1 cellular context compared by ENCODE assay signal in genomic region chr6:32105433-32105832, GRCh38.
A peak's percentile ranks its signal among the peaks of the same experiment; 100 is the strongest.
TF ChIP-seq lines count a peak whose summit lies in the region.

No MANE protein-coding gene starts in this region.

TF ChIP-seq in GM12878, 131 proteins besides CTCF, POLR2A, EP300 and RAD21:
- TF ChIP-seq, protein P1, sequence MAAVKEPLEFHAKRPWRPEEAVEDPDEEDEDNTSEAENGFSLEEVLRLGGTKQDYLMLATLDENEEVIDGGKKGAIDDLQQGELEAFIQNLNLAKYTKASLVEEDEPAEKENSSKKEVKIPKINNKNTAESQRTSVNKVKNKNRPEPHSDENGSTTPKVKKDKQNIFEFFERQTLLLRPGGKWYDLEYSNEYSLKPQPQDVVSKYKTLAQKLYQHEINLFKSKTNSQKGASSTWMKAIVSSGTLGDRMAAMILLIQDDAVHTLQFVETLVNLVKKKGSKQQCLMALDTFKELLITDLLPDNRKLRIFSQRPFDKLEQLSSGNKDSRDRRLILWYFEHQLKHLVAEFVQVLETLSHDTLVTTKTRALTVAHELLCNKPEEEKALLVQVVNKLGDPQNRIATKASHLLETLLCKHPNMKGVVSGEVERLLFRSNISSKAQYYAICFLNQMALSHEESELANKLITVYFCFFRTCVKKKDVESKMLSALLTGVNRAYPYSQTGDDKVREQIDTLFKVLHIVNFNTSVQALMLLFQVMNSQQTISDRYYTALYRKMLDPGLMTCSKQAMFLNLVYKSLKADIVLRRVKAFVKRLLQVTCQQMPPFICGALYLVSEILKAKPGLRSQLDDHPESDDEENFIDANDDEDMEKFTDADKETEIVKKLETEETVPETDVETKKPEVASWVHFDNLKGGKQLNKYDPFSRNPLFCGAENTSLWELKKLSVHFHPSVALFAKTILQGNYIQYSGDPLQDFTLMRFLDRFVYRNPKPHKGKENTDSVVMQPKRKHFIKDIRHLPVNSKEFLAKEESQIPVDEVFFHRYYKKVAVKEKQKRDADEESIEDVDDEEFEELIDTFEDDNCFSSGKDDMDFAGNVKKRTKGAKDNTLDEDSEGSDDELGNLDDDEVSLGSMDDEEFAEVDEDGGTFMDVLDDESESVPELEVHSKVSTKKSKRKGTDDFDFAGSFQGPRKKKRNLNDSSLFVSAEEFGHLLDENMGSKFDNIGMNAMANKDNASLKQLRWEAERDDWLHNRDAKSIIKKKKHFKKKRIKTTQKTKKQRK (IDR thresholded peaks at IDR 0.05; ENCODE audit: low read depth, low read length), result no peak
- no peak for TF ChIP-seq SREBF2 (IDR thresholded peaks at IDR 0.05; ENCODE audit: low read length)
- TF ChIP-seq E2F8 (IDR thresholded peaks at IDR 0.05; ENCODE audit: low read depth, partially characterized antibody), result no peak
- TF ChIP-seq JUND (IDR thresholded peaks at IDR 0.05; ENCODE audit: low read depth, low read length), result no peak
- no peak for TF ChIP-seq EED (IDR thresholded peaks at IDR 0.05; ENCODE audit: low read depth)
- TF ChIP-seq, protein P2, sequence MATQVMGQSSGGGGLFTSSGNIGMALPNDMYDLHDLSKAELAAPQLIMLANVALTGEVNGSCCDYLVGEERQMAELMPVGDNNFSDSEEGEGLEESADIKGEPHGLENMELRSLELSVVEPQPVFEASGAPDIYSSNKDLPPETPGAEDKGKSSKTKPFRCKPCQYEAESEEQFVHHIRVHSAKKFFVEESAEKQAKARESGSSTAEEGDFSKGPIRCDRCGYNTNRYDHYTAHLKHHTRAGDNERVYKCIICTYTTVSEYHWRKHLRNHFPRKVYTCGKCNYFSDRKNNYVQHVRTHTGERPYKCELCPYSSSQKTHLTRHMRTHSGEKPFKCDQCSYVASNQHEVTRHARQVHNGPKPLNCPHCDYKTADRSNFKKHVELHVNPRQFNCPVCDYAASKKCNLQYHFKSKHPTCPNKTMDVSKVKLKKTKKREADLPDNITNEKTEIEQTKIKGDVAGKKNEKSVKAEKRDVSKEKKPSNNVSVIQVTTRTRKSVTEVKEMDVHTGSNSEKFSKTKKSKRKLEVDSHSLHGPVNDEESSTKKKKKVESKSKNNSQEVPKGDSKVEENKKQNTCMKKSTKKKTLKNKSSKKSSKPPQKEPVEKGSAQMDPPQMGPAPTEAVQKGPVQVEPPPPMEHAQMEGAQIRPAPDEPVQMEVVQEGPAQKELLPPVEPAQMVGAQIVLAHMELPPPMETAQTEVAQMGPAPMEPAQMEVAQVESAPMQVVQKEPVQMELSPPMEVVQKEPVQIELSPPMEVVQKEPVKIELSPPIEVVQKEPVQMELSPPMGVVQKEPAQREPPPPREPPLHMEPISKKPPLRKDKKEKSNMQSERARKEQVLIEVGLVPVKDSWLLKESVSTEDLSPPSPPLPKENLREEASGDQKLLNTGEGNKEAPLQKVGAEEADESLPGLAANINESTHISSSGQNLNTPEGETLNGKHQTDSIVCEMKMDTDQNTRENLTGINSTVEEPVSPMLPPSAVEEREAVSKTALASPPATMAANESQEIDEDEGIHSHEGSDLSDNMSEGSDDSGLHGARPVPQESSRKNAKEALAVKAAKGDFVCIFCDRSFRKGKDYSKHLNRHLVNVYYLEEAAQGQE (IDR thresholded peaks at IDR 0.05; ENCODE audit: low read depth, low read length), result peak; percentile 88
- no peak for TF ChIP-seq MYC (IDR thresholded peaks at IDR 0.05; ENCODE audit: insufficient read depth, insufficient read length, insufficient replicate concordance, low read length, severe bottlenecking)
- TF ChIP-seq RB1 (IDR thresholded peaks at IDR 0.05; ENCODE audit: borderline replicate concordance), result no peak
- TF ChIP-seq RELA (IDR thresholded peaks at IDR 0.05; ENCODE audit: borderline replicate concordance, partially characterized antibody), result no peak
- TF ChIP-seq, protein P3, sequence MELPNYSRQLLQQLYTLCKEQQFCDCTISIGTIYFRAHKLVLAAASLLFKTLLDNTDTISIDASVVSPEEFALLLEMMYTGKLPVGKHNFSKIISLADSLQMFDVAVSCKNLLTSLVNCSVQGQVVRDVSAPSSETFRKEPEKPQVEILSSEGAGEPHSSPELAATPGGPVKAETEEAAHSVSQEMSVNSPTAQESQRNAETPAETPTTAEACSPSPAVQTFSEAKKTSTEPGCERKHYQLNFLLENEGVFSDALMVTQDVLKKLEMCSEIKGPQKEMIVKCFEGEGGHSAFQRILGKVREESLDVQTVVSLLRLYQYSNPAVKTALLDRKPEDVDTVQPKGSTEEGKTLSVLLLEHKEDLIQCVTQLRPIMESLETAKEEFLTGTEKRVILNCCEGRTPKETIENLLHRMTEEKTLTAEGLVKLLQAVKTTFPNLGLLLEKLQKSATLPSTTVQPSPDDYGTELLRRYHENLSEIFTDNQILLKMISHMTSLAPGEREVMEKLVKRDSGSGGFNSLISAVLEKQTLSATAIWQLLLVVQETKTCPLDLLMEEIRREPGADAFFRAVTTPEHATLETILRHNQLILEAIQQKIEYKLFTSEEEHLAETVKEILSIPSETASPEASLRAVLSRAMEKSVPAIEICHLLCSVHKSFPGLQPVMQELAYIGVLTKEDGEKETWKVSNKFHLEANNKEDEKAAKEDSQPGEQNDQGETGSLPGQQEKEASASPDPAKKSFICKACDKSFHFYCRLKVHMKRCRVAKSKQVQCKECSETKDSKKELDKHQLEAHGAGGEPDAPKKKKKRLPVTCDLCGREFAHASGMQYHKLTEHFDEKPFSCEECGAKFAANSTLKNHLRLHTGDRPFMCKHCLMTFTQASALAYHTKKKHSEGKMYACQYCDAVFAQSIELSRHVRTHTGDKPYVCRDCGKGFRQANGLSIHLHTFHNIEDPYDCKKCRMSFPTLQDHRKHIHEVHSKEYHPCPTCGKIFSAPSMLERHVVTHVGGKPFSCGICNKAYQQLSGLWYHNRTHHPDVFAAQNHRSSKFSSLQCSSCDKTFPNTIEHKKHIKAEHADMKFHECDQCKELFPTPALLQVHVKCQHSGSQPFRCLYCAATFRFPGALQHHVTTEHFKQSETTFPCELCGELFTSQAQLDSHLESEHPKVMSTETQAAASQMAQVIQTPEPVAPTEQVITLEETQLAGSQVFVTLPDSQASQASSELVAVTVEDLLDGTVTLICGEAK (IDR thresholded peaks at IDR 0.05; ENCODE audit: borderline replicate concordance), result 0 out of 2 replicates have a peak, but pooled peaks have one; percentile 15
- TF ChIP-seq, protein P4, sequence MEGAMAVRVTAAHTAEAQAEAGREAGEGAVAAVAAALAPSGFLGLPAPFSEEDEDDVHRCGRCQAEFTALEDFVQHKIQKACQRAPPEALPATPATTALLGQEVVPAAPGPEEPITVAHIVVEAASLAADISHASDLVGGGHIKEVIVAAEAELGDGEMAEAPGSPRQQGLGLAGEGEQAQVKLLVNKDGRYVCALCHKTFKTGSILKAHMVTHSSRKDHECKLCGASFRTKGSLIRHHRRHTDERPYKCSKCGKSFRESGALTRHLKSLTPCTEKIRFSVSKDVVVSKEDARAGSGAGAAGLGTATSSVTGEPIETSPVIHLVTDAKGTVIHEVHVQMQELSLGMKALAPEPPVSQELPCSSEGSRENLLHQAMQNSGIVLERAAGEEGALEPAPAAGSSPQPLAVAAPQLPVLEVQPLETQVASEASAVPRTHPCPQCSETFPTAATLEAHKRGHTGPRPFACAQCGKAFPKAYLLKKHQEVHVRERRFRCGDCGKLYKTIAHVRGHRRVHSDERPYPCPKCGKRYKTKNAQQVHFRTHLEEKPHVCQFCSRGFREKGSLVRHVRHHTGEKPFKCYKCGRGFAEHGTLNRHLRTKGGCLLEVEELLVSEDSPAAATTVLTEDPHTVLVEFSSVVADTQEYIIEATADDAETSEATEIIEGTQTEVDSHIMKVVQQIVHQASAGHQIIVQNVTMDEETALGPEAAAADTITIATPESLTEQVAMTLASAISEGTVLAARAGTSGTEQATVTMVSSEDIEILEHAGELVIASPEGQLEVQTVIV (IDR thresholded peaks at IDR 0.05; ENCODE audit: borderline replicate concordance, partially characterized antibody), result no peak
